ENCODE assay signal across 8 cellular contexts in the genomic region with DNA sequence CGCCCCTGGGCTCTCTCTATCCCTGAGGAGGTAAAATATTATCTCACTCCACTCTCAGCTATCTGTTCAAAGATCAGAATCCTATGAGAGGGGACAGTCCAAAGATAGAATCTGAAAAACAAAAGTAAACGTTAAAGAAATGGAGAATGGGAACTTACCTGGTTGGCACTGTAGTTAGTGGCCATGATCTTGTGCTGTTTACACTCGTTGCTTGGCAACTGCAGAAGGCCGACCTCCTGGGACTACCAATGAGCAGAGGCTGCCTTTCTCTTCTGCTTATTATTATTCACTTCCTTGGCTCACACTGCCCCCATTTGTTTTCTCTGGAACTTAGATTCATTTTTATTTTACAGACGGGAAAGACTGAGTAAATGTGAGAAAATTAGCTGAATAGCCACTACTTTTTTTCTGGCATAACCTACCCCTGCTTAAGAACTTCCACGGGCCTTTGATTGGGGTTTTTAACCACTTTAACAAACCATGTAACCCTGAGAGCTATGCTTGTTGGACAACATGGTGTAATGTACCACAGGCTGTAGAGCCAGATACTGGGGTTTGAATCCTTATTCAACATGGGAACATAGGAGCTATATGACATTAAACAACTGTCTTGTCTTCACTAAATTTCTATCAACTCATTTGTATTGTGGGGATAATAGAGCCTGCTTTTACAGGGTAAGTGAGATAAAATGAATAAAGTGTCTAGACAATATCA. TPM values are rescaled to one million over a fixed set of nuclear protein-coding genes. Genes with fewer than 3 reads are reported as not detected.
DNase-seq lines count a peak whose midpoint lies in the region; ATAC-seq and TF ChIP-seq lines count a peak whose summit lies in the region.

A gene with protein sequence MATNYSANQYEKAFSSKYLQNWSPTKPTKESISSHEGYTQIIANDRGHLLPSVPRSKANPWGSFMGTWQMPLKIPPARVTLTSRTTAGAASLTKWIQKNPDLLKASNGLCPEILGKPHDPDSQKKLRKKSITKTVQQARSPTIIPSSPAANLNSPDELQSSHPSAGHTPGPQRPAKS (minus strand): TSS at position 193 of the 715 bp plus-strand sequence. CDS start 8 bp downstream, at position 185.

- peaks cover 27% of the 10 kb centered on the region for H3K36me3 Mint-ChIP-seq in T-cell

- CTCF ChIA-PET in T-cell (lab: Charles Lee) = interaction anchor here in 1 of 2 donors (1.0 to 1.9 kb wide), 4 partner anchors 15 to 166 kb away, joined by 3 to 8 read pairs (median 6); a partner anchor contains a TSS

- no peak within 1 kb of the TSS for H3K4me3 ChIP-seq in GM12865 (ENCODE audit: low read depth, low read length)
- no peak within 1 kb of the TSS for H3K4me3 ChIP-seq in NB4 (ENCODE audit: low read depth, low read length)

- peak; percentile 76 for DNase-seq in A172 (ENCODE audit: low spot score)
- DNase-seq in GM12865 (ENCODE audit: low read depth) = peak; percentile 81
- peak; percentile 74 for DNase-seq in NB4 (ENCODE audit: low read depth)
- peak in 31 of 34 experiments; percentile 9 to 74 (median 51) for DNase-seq in T-cell
- DNase-seq in cerebellum (ENCODE audit: low spot score) = peak; percentile 47
- DNase-seq in kidney glomerular epithelial cell (lab: John Stamatoyannopoulos, UW) = peak; percentile 78
- DNase-seq in stimulated activated naive CD8-positive, alpha-beta T cell treated with anti-CD3 and anti-CD28 coated beads, Interleukin-15, Interleukin-2, amounts not matched to agents 100 U/mL and 50 U/mL, for 24 hours = peak; percentile 33

- no peak for TF ChIP-seq CTCF in GM12865 (IDR thresholded peaks at IDR 0.05; ENCODE audit: insufficient read depth, low read depth, low read length, missing control alignments)
- no peak for TF ChIP-seq CTCF in NB4 (IDR thresholded peaks at IDR 0.05; ENCODE audit: low read depth, low read length)

- POLR2A ChIA-PET in T-cell (lab: Charles Lee) = no interaction called here

- peak within 1 kb of the TSS; percentile 60 to 68 for H3K27ac Mint-ChIP-seq in T-cell

- TF ChIP-seq POLR2A in NB4 (IDR thresholded peaks at IDR 0.05; ENCODE audit: extremely low read depth, insufficient read length) = no peak

- no peaks in the 10 kb centered on the region for H3K9me3 Mint-ChIP-seq in T-cell

- no peak within 1 kb of the TSS for H3K4me3 Mint-ChIP-seq in T-cell

- H3K4me1 Mint-ChIP-seq in T-cell = peaks cover 8 to 16% (median 8%) of the 10 kb centered on the region in 3 donors

- peak; percentile 87 for ATAC-seq in HG02642 (IDR thresholded peaks at IDR 0.05; ENCODE audit: poor library complexity, unreplicated experiment)
- ATAC-seq in T-cell (replicated peaks in 1 of 4) = peak; percentile 89 to 100 (median 92)
- ATAC-seq in stimulated activated naive CD8-positive, alpha-beta T cell treated with anti-CD3 and anti-CD28 coated beads, Interleukin-15, Interleukin-2, amounts not matched to agents 100 U/mL and 50 U/mL, for 24 hours = peak; percentile 84

- H3K27me3 Mint-ChIP-seq in T-cell = no peaks in the 10 kb centered on the region

RNA-seq across cellular contexts. Expression of the gene that starts here (rescaled TPM):
- not detected in 2 replicates for total RNA-seq in A172 (2014; rRNA removed; shearing (Covaris generic))
- total RNA-seq in T-cell (not detected), cerebellum (1.4 TPM)

Comparison
In these comparisons a context has a peak if more than half of its experiments do, and no peak if none do; other contexts are left out.
1. Peak in DNase-seq in A172; RNA of the gene not detected or under 1 TPM.
2. Peak in DNase-seq and ATAC-seq in T-cell; RNA of the gene not detected or under 1 TPM.